Comparison of ENCODE assay signal across 9 cellular contexts in genomic region chr19:6476155-6476895, GRCh38. TPM values are rescaled to one million over a fixed set of nuclear protein-coding genes. Genes with fewer than 3 reads are reported as not detected.
DNase-seq lines count a peak whose midpoint lies in the region; ATAC-seq, FAIRE-seq and TF ChIP-seq lines count a peak whose summit lies in the region.
"Had no signal": no experiment of that assay in that cellular context is flagged by ENCODE, and none has a peak within 500 bp of the region (broad histone marks: within the 10 kb centered on the region; RNA-seq: fewer than 3 reads in every experiment).

No MANE protein-coding gene starts in this region.

- H3K36me3 ChIP-seq in PC-3 (ENCODE audit: low read depth, low read length) (no peaks in the 10 kb centered on the region), neuronal stem cell (replicated peaks in 1 of 2; ENCODE audit: control insufficient read depth in 2 of 2, insufficient read depth in 2 of 2, low read length in 2 of 2) (no peaks in the 10 kb centered on the region)

- H2BK120ac ChIP-seq in neuronal stem cell (ENCODE audit: low read depth, low read length) = no peak overlapping the region

- peak; percentile 78 for DNase-seq in GM12865 (ENCODE audit: low read depth)
- peak; percentile 68 for DNase-seq in PC-3
- peak; percentile 35 for DNase-seq in activated effector memory CD4-positive, alpha-beta T cell treated with Interleukin-2 at 50 U/mL for 16 hours
- peak; percentile 66 to 87 for DNase-seq in frontal cortex (ENCODE audit: low spot score in 2 of 2)
- peak; percentile 98 for DNase-seq in neuronal stem cell (ENCODE audit: low spot score)
- peak; percentile 27 for DNase-seq in urothelium cell line (ENCODE audit: low spot score)

- no peak overlapping the region for H3K9ac ChIP-seq in PC-3 (ENCODE audit: low read length)
- H3K9ac ChIP-seq in neuronal stem cell (ENCODE audit: low read depth, low read length, poor library complexity) = peak overlapping the region; percentile 72

- H3K27ac ChIP-seq in PC-3 (ENCODE audit: low read length) (no peak overlapping the region), neuronal stem cell (replicated peaks; ENCODE audit: low read length) (no peak overlapping the region)

- H3K4ac ChIP-seq in neuronal stem cell (ENCODE audit: low read length) = no peak overlapping the region

- FAIRE-seq in frontal cortex (lab: Jason Lieb, UNC) (no peak), urothelium cell line (lab: Jason Lieb, UNC) (no peak)

- no peak overlapping the region for H4K8ac ChIP-seq in neuronal stem cell (ENCODE audit: low read depth, low read length)

- POLR2A ChIA-PET in PC-3 (lab: Charles Lee; ENCODE audit: unreplicated experiment) = interaction anchor here (0.6 kb wide), 1 partner anchor 11 kb away, joined by 5 read pairs; no protein-coding TSS in a partner anchor

- no peaks in the 10 kb centered on the region for H3K9me2 ChIP-seq in PC-3 (replicated peaks; ENCODE audit: low read length)

- no peak overlapping the region for H3K14ac ChIP-seq in neuronal stem cell (ENCODE audit: low read length)

- H4K91ac ChIP-seq in neuronal stem cell (ENCODE audit: low read depth, low read length, poor library complexity) = no peak overlapping the region

- TF ChIP-seq CTCF in GM12865 (IDR thresholded peaks at IDR 0.05; ENCODE audit: insufficient read depth, low read depth, low read length, missing control alignments) (no peak), PC-3 (conservative IDR thresholded peaks at IDR 0.05; ENCODE audit: low read depth, low read length) (no peak)

- no peak overlapping the region for H3K4me2 ChIP-seq in PC-3 (ENCODE audit: low read length)
- H3K4me2 ChIP-seq in neuronal stem cell (ENCODE audit: insufficient read depth, low read length, poor library complexity, severe bottlenecking) = peak overlapping the region; percentile 78

- WGBS in neuronal stem cell (ENCODE audit: extremely low coverage in 2 of 2, insufficient read length in 2 of 2, insufficient replicate concordance in 1 of 2), 2 donors = no CpG with 5 or more reads among the region's 33 CpGs

- H3K4me3 ChIP-seq in GM12865 (ENCODE audit: low read depth, low read length) = no peak overlapping the region
- H3K4me3 ChIP-seq in PC-3 (ENCODE audit: low read length) = no peak overlapping the region
- H3K4me3 ChIP-seq in neuronal stem cell (ENCODE audit: low read length in 2 of 2) = peak overlapping the region in 1 of 2 donors; percentile 73

- H3K18ac ChIP-seq in neuronal stem cell (ENCODE audit: low read length) = peak overlapping the region; percentile 90

- H3F3A ChIP-seq in PC-3 (ENCODE audit: low read length, unreplicated experiment) = no peaks in the 10 kb centered on the region

- H3K9me3 ChIP-seq in PC-3 (ENCODE audit: low read length) = no peaks in the 10 kb centered on the region
- H3K9me3 ChIP-seq in neuronal stem cell (replicated peaks in 1 of 2; ENCODE audit: control insufficient read depth in 2 of 2, insufficient read depth in 1 of 2, low read depth in 1 of 2, low read length in 2 of 2) = peaks cover 0 to 5% of the 10 kb centered on the region in 2 donors

- H3K27me3 ChIP-seq in PC-3 (ENCODE audit: low read length) = no peaks in the 10 kb centered on the region
- peaks cover 3 to 56% (median 18%) of the 10 kb centered on the region in 3 experiments for H3K27me3 ChIP-seq in neuronal stem cell (ENCODE audit: control insufficient read depth in 3 of 3, insufficient read depth in 3 of 3, low read depth in 1 of 3, low read length in 3 of 3)

- peaks cover 2% of the 10 kb centered on the region for H3K79me1 ChIP-seq in neuronal stem cell (ENCODE audit: low read depth, low read length)

- H2AFZ ChIP-seq in PC-3 (ENCODE audit: low read length) = no peak overlapping the region
- peak overlapping the region; percentile 84 for H2AFZ ChIP-seq in neuronal stem cell (ENCODE audit: low read length)

- H2BK15ac ChIP-seq in neuronal stem cell (ENCODE audit: low read length) = no peak overlapping the region

- H2BK12ac ChIP-seq in neuronal stem cell (ENCODE audit: low read length) = no peak overlapping the region

- H2BK5ac ChIP-seq in neuronal stem cell (ENCODE audit: low read length) = no peak overlapping the region

- ATAC-seq in PC-3 (peak; percentile 59), GM19452 (IDR thresholded peaks at IDR 0.05; ENCODE audit: unreplicated experiment) (no peak), HG03039 (IDR thresholded peaks at IDR 0.05; ENCODE audit: unreplicated experiment) (no peak)

- intact Hi-C loops in PC-3 (cut with micrococcal nuclease) = no loop called here

- no peaks in the 10 kb centered on the region for H3K79me2 ChIP-seq in PC-3 (ENCODE audit: low read length)

- H2AK5ac ChIP-seq in neuronal stem cell (ENCODE audit: low read depth, low read length) = no peak overlapping the region

- H3K4me1 ChIP-seq in PC-3 (ENCODE audit: insufficient read depth, low read length) = no peaks in the 10 kb centered on the region
- peaks cover 4 to 13% of the 10 kb centered on the region in 2 donors for H3K4me1 ChIP-seq in neuronal stem cell (ENCODE audit: control insufficient read depth in 2 of 2, insufficient read depth in 1 of 2, low read depth in 1 of 2, low read length in 2 of 2)

- BruUV-seq in PC-3 (replicated peaks; lab: Mats Ljungman, UMichigan) = no TSS peak

- peak overlapping the region; percentile 17 for H3K23ac ChIP-seq in neuronal stem cell (ENCODE audit: low read depth, low read length, poor library complexity)

- CTCF ChIA-PET in PC-3 (lab: Charles Lee) = interaction anchor here (0.6 kb wide), 1 partner anchor 40 kb away, joined by 4 read pairs; no protein-coding TSS in a partner anchor

- no peaks in the 10 kb centered on the region for H4K20me1 ChIP-seq in PC-3 (ENCODE audit: low read length)

RNA-seq across cellular contexts. Expression of gene DENND1C, which starts 5.3 kb away (rescaled TPM):
- total RNA-seq in PC-3 (2014; rRNA removed) (not detected in 2 replicates), frontal cortex (not detected)
- polyA plus RNA-seq in neuronal stem cell (2013, experiment 1 of 2) = 0.61 TPM
- 0.60 TPM for polyA plus RNA-seq in neuronal stem cell (2013, experiment 2 of 2)

RNA-seq across cellular contexts. Expression of gene CRB3, which starts 12.3 kb away (rescaled TPM):
- 67.4 and 71.3 TPM in 2 replicates for total RNA-seq in PC-3 (2014; rRNA removed)
- total RNA-seq in frontal cortex = 0.41 TPM
- polyA plus RNA-seq in neuronal stem cell (2013, experiment 1 of 2) = 0.04 TPM
- 0.10 TPM for polyA plus RNA-seq in neuronal stem cell (2013, experiment 2 of 2)

RNA-seq across cellular contexts. Expression of gene SLC25A23, which starts 16.7 kb away (rescaled TPM):
- total RNA-seq in PC-3 (2014; rRNA removed) (61.4 and 80.0 TPM in 2 replicates), frontal cortex (14.7 TPM)
- 52.7 TPM for polyA plus RNA-seq in neuronal stem cell (2013, experiment 1 of 2)
- 51.9 TPM for polyA plus RNA-seq in neuronal stem cell (2013, experiment 2 of 2)

RNA-seq across cellular contexts. Expression of gene TUBB4A, which starts 25.8 kb away (rescaled TPM):
- 4.6 and 6.0 TPM in 2 replicates for total RNA-seq in PC-3 (2014; rRNA removed)
- total RNA-seq in frontal cortex = 106 TPM
- 30.8 TPM for polyA plus RNA-seq in neuronal stem cell (2013, experiment 1 of 2)
- 30.4 TPM for polyA plus RNA-seq in neuronal stem cell (2013, experiment 2 of 2)

RNA-seq across cellular contexts. Expression of gene SLC25A41, which starts 42.8 kb away (rescaled TPM):
- total RNA-seq in PC-3 (2014; rRNA removed) = 0.26 TPM in 1 of 2 replicates, not detected in the other
- 0.41 TPM for total RNA-seq in frontal cortex
- 0.42 TPM for polyA plus RNA-seq in neuronal stem cell (2013, experiment 1 of 2)
- 0.47 TPM for polyA plus RNA-seq in neuronal stem cell (2013, experiment 2 of 2)
- total RNA-seq: subcutaneous adipose tissue had no signal

Comparison
In these comparisons a context has a peak if more than half of its experiments do, and no peak if none do; other contexts are left out.
1. DNase-seq: peak in every context shown above with its lines; median percentile 98 in neuronal stem cell; 78 in GM12865; 76 in frontal cortex; 68 in PC-3; 35 in activated effector memory CD4-positive, alpha-beta T cell treated with Interleukin-2 at 50 U/mL for 16 hours; 27 in urothelium cell line.
2. RNA of gene CRB3, which starts 12.3 kb away (total RNA-seq): 67.4 to 71.3 TPM in PC-3; 0.41 TPM in frontal cortex (single experiment); every median in the first group is over 10 times any median in the second.